Comparison of ENCODE assay signal across 11 cellular contexts in the genomic region with DNA sequence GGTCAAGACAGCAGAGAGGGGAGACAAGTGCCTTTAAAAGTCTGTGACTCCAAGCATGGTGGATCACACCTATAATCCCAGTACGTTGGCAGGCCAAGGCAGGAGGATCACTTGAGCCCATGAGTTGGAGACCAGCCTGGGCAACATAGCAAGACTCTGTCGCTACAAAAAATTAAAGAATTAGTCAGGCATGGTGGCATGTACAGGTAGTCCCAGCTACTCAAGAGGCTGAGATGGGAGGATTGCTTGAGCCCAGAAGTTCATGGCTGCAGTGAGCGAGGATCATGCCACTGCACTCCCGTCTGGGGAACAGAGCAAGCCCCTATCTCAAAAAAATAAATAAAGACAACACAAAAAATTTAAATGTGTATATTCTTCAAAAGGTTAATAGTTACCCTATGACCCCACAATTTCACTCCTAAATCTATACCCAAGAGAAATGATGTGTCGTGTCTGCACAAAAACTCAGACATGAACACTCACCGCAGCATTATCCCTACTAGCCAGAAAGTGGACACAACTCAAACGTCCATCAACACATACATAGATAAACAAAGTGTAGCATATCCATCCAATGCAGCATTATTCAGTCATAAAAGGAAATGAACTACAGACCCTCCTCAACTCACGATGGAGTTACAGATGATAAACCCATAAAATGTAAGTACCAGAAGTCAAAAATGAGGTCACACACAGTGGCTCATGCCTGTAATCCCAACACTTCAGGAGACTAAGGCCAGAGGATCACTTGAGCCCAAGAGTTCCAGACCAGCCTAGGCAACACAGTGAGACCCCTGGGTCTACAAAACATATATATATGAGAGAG. TPM values are rescaled to one million over a fixed set of nuclear protein-coding genes. Genes with fewer than 3 reads are reported as not detected.
DNase-seq lines count a peak whose midpoint lies in the region; ATAC-seq, FAIRE-seq and TF ChIP-seq lines count a peak whose summit lies in the region.
"Had no signal": no experiment of that assay in that cellular context is flagged by ENCODE, and none has a peak within 500 bp of the region (broad histone marks: within the 10 kb centered on the region; RNA-seq: fewer than 3 reads in every experiment).

No MANE protein-coding gene starts in this region.

- H3K23me2 ChIP-seq in H9 (ENCODE audit: insufficient read length, low read depth, low read length, poor library complexity, severe bottlenecking) = no peaks in the 10 kb centered on the region

- H3K27ac Mint-ChIP-seq in H9 = peak overlapping the region; percentile 47 to 85 (median 56); a peak in 6 of 7 replicates
- H3K27ac Mint-ChIP-seq in activated naive CD8-positive, alpha-beta T cell treated with anti-CD3 and anti-CD28 coated beads, Interleukin-2, amount 50 U/mL, for 24 hours = peak overlapping the region; percentile 9

- H3K27ac ChIP-seq in H9 (ENCODE audit: insufficient read length, low read depth, low read length) = no peak overlapping the region
- peak overlapping the region; percentile 73 for H3K27ac ChIP-seq in keratinocyte (ENCODE audit: control insufficient read depth, insufficient read depth, low read length)
- H3K27ac ChIP-seq in small intestine (ENCODE audit: low read depth in 1 of 2, low read length in 1 of 2) = peak overlapping the region; percentile 76 to 96
- H3K27ac ChIP-seq: HL-60 had no signal

- no peak overlapping the region for H3K9ac ChIP-seq in H9 (ENCODE audit: extremely low read depth, insufficient read length, low read length)
- no peak overlapping the region for H3K9ac ChIP-seq in keratinocyte (ENCODE audit: control insufficient read depth, extremely low read depth, insufficient read depth, low read length)

- ATAC-seq in activated naive CD8-positive, alpha-beta T cell treated with anti-CD3 and anti-CD28 coated beads, Interleukin-2, amount 50 U/mL, for 24 hours = no peak
- no peak for ATAC-seq in GM18498 (IDR thresholded peaks at IDR 0.05; ENCODE audit: unreplicated experiment)

- no peaks in the 10 kb centered on the region for H3K27me3 Mint-ChIP-seq in H9 (ENCODE audit: low read depth)
- no peaks in the 10 kb centered on the region for H3K27me3 Mint-ChIP-seq in activated naive CD8-positive, alpha-beta T cell treated with anti-CD3 and anti-CD28 coated beads, Interleukin-2, amount 50 U/mL, for 24 hours

- no peak overlapping the region for H3K14ac ChIP-seq in H9 (ENCODE audit: insufficient read depth, low read length)

- no peak overlapping the region for H2AK5ac ChIP-seq in H9 (ENCODE audit: insufficient read length, low read length)

- H3K36me3 ChIP-seq in keratinocyte (ENCODE audit: control insufficient read depth in 2 of 2, extremely low read depth in 1 of 2, insufficient read depth in 2 of 2, low read length in 2 of 2) = peaks cover 10 to 16% of the 10 kb centered on the region in 2 experiments
- peaks cover 0 to 3% of the 10 kb centered on the region in 2 donors for H3K36me3 ChIP-seq in small intestine (ENCODE audit: control insufficient read depth in 2 of 2, insufficient read depth in 2 of 2, low read length in 2 of 2)

- H4K5ac ChIP-seq in H9 (ENCODE audit: insufficient read length, low read depth, low read length) = no peak overlapping the region

- no peak overlapping the region for H3K4me2 ChIP-seq in H9 (ENCODE audit: insufficient read depth, insufficient read length, low read length)
- peak overlapping the region; percentile 6 for H3K4me2 ChIP-seq in keratinocyte (ENCODE audit: control insufficient read depth, extremely low read depth, insufficient read depth, low read depth, low read length)

- no peak overlapping the region for H2BK15ac ChIP-seq in H9 (ENCODE audit: low read depth, low read length)

- H3K4me1 ChIP-seq in H9 (ENCODE audit: insufficient read depth, low read length) (peaks cover 30% of the 10 kb centered on the region), keratinocyte (ENCODE audit: control insufficient read depth, extremely low read depth, insufficient read depth, low read length) (peaks cover 58% of the 10 kb centered on the region), small intestine (ENCODE audit: control insufficient read depth in 2 of 2, insufficient read depth in 1 of 2, low read depth in 1 of 2, low read length in 1 of 2) (peaks cover 12 to 16% of the 10 kb centered on the region in 2 donors)

- no peak overlapping the region for H2BK20ac ChIP-seq in H9 (ENCODE audit: low read depth, low read length, poor library complexity, severe bottlenecking)

- no peak overlapping the region for H2BK120ac ChIP-seq in H9 (ENCODE audit: low read depth, low read length, poor library complexity, severe bottlenecking)

- DNase-seq in H9 = no peak
- no peak for DNase-seq in activated naive CD8-positive, alpha-beta T cell treated with anti-CD3 and anti-CD28 coated beads, Interleukin-2, amount 50 U/mL, for 24 hours
- DNase-seq in keratinocyte (ENCODE audit: low read depth, low spot score) = no peak
- no peak for DNase-seq in small intestine
- no peak for DNase-seq in foreskin melanocyte
- DNase-seq in activated CD8-positive, alpha-beta memory T cell treated with anti-CD3 and anti-CD28 coated beads, Interleukin-2, amount 50 U/mL, for 4 hours = no peak
- no peak for DNase-seq in EL
- DNase-seq: DMS79 treated with DMSO at 0.1 percent for 48 hours had no signal

- H4K20me1 ChIP-seq in H9 (ENCODE audit: control insufficient read depth, insufficient read depth, insufficient read length) (no peaks in the 10 kb centered on the region), keratinocyte (ENCODE audit: control insufficient read depth, extremely low read depth, insufficient read depth, low read length) (no peaks in the 10 kb centered on the region)

- H3K27me3 ChIP-seq in H9 (ENCODE audit: insufficient read depth, low read length) (no peaks in the 10 kb centered on the region), keratinocyte (ENCODE audit: control insufficient read depth, extremely low read depth, insufficient read depth, low read length) (no peaks in the 10 kb centered on the region), small intestine (ENCODE audit: control insufficient read depth in 2 of 2, insufficient read depth in 2 of 2, low read length in 2 of 2) (no peaks in the 10 kb centered on the region)

- H2AFZ ChIP-seq in H9 (ENCODE audit: low read length) (no peak overlapping the region), keratinocyte (ENCODE audit: control insufficient read depth, low read length) (no peak overlapping the region)

- H3K9me3 ChIP-seq in H9 (ENCODE audit: control insufficient read depth, low read depth, low read length) (no peaks in the 10 kb centered on the region), keratinocyte (ENCODE audit: control insufficient read depth, low read depth, low read length) (no peaks in the 10 kb centered on the region), small intestine (ENCODE audit: control insufficient read depth, low read depth) (no peaks in the 10 kb centered on the region)

- H3K4ac ChIP-seq in H9 (ENCODE audit: low read depth, low read length) = no peak overlapping the region

- no CpG with 5 or more reads among the region's 8 CpGs for WGBS in H9 (ENCODE audit: extremely low coverage, insufficient read length, low lambda C conversion rate)
- WGBS in small intestine, 3 donors = 82 to 88% (median 87%) methylated on average over 8 of the region's 8 CpGs

- H4K8ac ChIP-seq in H9 (replicated peaks; ENCODE audit: insufficient read length, low read depth, low read length) = no peak overlapping the region

- peaks cover 13 to 56% (median 39%) of the 10 kb centered on the region in 3 experiments; a peak in 6 of 7 replicates for H3K36me3 Mint-ChIP-seq in H9 (ENCODE audit: insufficient read depth in 1 of 3, low read depth in 3 of 3)
- peaks cover 25% of the 10 kb centered on the region for H3K36me3 Mint-ChIP-seq in activated naive CD8-positive, alpha-beta T cell treated with anti-CD3 and anti-CD28 coated beads, Interleukin-2, amount 50 U/mL, for 24 hours (ENCODE audit: low read depth)

- H3K9me1 ChIP-seq in keratinocyte (ENCODE audit: control insufficient read depth, extremely low read depth, insufficient read depth, low read length) = no peaks in the 10 kb centered on the region

- H3K4me3 ChIP-seq in keratinocyte (ENCODE audit: control insufficient read depth in 2 of 3, extremely low read depth in 1 of 3, insufficient read depth in 2 of 3, low read depth in 1 of 3, low read length in 3 of 3) (no peak overlapping the region), small intestine (ENCODE audit: low read depth in 1 of 2, low read length in 2 of 2) (no peak overlapping the region)

- dilution Hi-C loops in keratinocyte (cut with MboI; ENCODE audit: extremely low pct_ligation_motif_present, low sequenced_read_pairs) = loop anchor here (10.0 kb wide), 1 partner anchor 58 kb away; no protein-coding TSS in a partner anchor

- H3K9me3 Mint-ChIP-seq in H9 = no peaks in the 10 kb centered on the region
- H3K9me3 Mint-ChIP-seq in activated naive CD8-positive, alpha-beta T cell treated with anti-CD3 and anti-CD28 coated beads, Interleukin-2, amount 50 U/mL, for 24 hours = no peaks in the 10 kb centered on the region

- H3K79me2 ChIP-seq in H9 (ENCODE audit: insufficient read depth, low read length) = peaks cover 75% of the 10 kb centered on the region
- H3K79me2 ChIP-seq in keratinocyte (ENCODE audit: control insufficient read depth, insufficient read depth, low read length) = peaks cover 80% of the 10 kb centered on the region

- no peak overlapping the region for H3K56ac ChIP-seq in H9 (ENCODE audit: insufficient read length, low read depth, low read length)

- peaks cover 56 to 64% of the 10 kb centered on the region in 2 experiments for H3K4me1 Mint-ChIP-seq in H9
- peaks cover 47% of the 10 kb centered on the region for H3K4me1 Mint-ChIP-seq in activated naive CD8-positive, alpha-beta T cell treated with anti-CD3 and anti-CD28 coated beads, Interleukin-2, amount 50 U/mL, for 24 hours

- H3K23ac ChIP-seq in H9 (ENCODE audit: insufficient read length, low read depth, low read length) = no peak overlapping the region

- H4K91ac ChIP-seq in H9 (ENCODE audit: insufficient read length, low read depth, low read length) = no peak overlapping the region

- H3K79me1 ChIP-seq in H9 (ENCODE audit: insufficient read depth, low read depth, low read length, poor library complexity, severe bottlenecking) = peaks cover 3% of the 10 kb centered on the region

- no peak for FAIRE-seq in keratinocyte (lab: Jason Lieb, UNC)
- FAIRE-seq in small intestine (lab: Jason Lieb, UNC) = no peak
- FAIRE-seq: colon had no signal

- H2BK5ac ChIP-seq in H9 (ENCODE audit: insufficient read length, low read length) = no peak overlapping the region

- H3K18ac ChIP-seq in H9 (ENCODE audit: insufficient read length, low read depth, low read length) = no peak overlapping the region

- no peak overlapping the region for H3T11ph ChIP-seq in H9 (ENCODE audit: low read length)

- no peak overlapping the region for H2BK12ac ChIP-seq in H9 (ENCODE audit: insufficient read length, low read depth, low read length)

- no peak overlapping the region for H3K4me3 Mint-ChIP-seq in H9
- H3K4me3 Mint-ChIP-seq in activated naive CD8-positive, alpha-beta T cell treated with anti-CD3 and anti-CD28 coated beads, Interleukin-2, amount 50 U/mL, for 24 hours = no peak overlapping the region

- TF ChIP-seq CTCF in H9 (conservative IDR thresholded peaks at IDR 0.05) (no peak), keratinocyte (optimal IDR thresholded peaks at IDR 0.05 in 1 of 3, IDR thresholded peaks at IDR 0.05 in 1 of 3, conservative IDR thresholded peaks at IDR 0.05 in 1 of 3; ENCODE audit: extremely low read depth in 1 of 3, insufficient read depth in 2 of 3, low read length in 3 of 3) (no peak)

RNA-seq across cellular contexts. Expression of a gene that starts 23.9 kb away (rescaled TPM):
- 158 and 162 TPM in 2 replicates for total RNA-seq in H9 (2021)
- polyA plus RNA-seq in keratinocyte = 30.0 to 42.6 TPM (median 39.8 TPM) in 3 replicates
- 49.3 TPM for polyA plus RNA-seq in keratinocyte (2011; ENCODE audit: low read depth)
- polyA plus RNA-seq in keratinocyte (2011; cell fraction: cytosol; rRNA removed) = 21.6 and 26.9 TPM in 2 replicates
- 95.0 and 95.8 TPM in 2 replicates for polyA plus RNA-seq in keratinocyte (2011; cell fraction: nucleus; rRNA removed)
- 34.7 and 37.8 TPM in 2 replicates for polyA plus RNA-seq in keratinocyte (2012; ENCODE audit: low replicate concordance)
- 40.3 to 48.9 TPM (median 40.8 TPM) in 3 replicates for polyA minus RNA-seq in keratinocyte
- polyA minus RNA-seq in keratinocyte (2011; cell fraction: cytosol; rRNA and poly(A)+ RNA removed) = 21.7 TPM
- polyA minus RNA-seq in keratinocyte (2011; cell fraction: nucleus; rRNA and poly(A)+ RNA removed) = 51.6 and 102 TPM in 2 replicates
- 10 to 100 TPM in 2 of 3 donors, 1 to 10 TPM in 1; 9.2 to 19.9 (median 12.8) TPM for polyA plus RNA-seq in small intestine
